8 cellular contexts compared by ENCODE assay signal in the genomic region with DNA sequence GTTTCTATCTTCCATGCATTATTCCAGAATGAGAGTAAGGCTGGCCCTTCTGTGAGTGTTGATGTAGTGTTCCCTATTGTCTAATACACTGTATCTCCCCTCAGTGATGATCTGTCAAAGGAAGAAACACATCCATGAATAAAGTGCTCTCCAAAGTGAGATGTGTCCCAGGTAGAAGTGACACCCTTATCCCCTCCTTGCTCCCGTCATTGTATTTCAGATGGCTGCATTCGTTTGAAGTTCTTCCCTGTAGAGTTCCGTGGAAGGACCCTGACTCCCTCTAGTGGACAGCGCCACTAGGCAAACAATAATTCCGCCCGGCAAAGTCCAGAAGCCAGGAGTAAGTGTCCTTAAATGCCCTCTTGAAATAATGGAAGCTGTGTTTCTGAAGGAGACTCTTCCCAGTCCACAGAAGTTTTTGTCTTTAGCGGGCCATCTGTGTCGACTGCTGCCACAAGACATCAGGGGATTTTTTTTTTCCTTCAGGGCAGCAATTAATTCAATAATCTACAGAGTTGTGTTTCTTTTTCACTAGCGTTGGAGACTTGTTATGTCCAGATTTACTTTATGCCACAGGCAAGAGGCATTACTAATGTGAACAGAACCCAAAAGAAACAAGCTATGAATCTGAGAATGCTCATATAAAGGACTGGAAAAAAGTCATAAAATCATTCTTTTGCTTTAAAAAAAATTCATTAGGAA.
A peak's percentile ranks its signal among the peaks of the same experiment; 100 is the strongest.
DNase-seq lines count a peak whose midpoint lies in the region; ATAC-seq and TF ChIP-seq lines count a peak whose summit lies in the region.

No MANE protein-coding gene starts in this region.

- H3K27me3 ChIP-seq in smooth muscle cell (ENCODE audit: low read depth): no peaks in the 10 kb centered on the region

- WGBS in smooth muscle cell (ENCODE audit: low lambda C conversion rate): 6% methylated on average over 9 of the region's 9 CpGs

- H3F3A ChIP-seq in smooth muscle cell (ENCODE audit: low read depth): no peaks in the 10 kb centered on the region

- no peaks in the 10 kb centered on the region for H4K20me1 ChIP-seq in smooth muscle cell (ENCODE audit: low read depth)

- peak overlapping the region; percentile 23 for H2AFZ ChIP-seq in smooth muscle cell (ENCODE audit: low read depth)

- TF ChIP-seq CTCF in 22Rv1 (IDR thresholded peaks at IDR 0.05) (peak; percentile 94), smooth muscle cell (IDR thresholded peaks at IDR 0.05; ENCODE audit: borderline replicate concordance, insufficient read depth, poor library complexity, severe bottlenecking) (peak; percentile 86)

- H3K9ac ChIP-seq in smooth muscle cell (ENCODE audit: low read depth): no peak overlapping the region

- DNase-seq in NCI-H1930 (lab: John Stamatoyannopoulos, UW): peak; percentile 4 to 34
- peak; percentile 7 for DNase-seq in T-helper 22 cell (ENCODE audit: low read depth)
- peak; percentile 94 for DNase-seq in astrocyte of the hippocampus (ENCODE audit: low read depth, low spot score)
- peak in 49 of 51 donors; percentile 17 to 93 (median 74) for DNase-seq in hypothalamus (lab: John Stamatoyannopoulos, UW)
- DNase-seq in smooth muscle cell (lab: John Stamatoyannopoulos, UW; ENCODE audit: unreplicated experiment): peak; percentile 37

- H3K4me3 ChIP-seq in smooth muscle cell: no peak overlapping the region

- H3K27ac ChIP-seq in 22Rv1 (no peak overlapping the region), smooth muscle cell (ENCODE audit: low read depth) (no peak overlapping the region)

- no peaks in the 10 kb centered on the region for H3K9me3 ChIP-seq in smooth muscle cell (replicated peaks; ENCODE audit: low read depth)

- H3K4me2 ChIP-seq in smooth muscle cell: no peak overlapping the region

- ATAC-seq in GM18502 (IDR thresholded peaks at IDR 0.05; ENCODE audit: poor library complexity, unreplicated experiment) (peak; percentile 94), HG02938 (IDR thresholded peaks at IDR 0.05; ENCODE audit: unreplicated experiment) (peak; percentile 85)

- no peaks in the 10 kb centered on the region for H3K79me2 ChIP-seq in smooth muscle cell (ENCODE audit: low read depth)

- H3K4me1 ChIP-seq in smooth muscle cell (ENCODE audit: low read depth): no peaks in the 10 kb centered on the region

- H3K36me3 ChIP-seq in smooth muscle cell (ENCODE audit: low read depth): no peaks in the 10 kb centered on the region

Comparison
In these comparisons a context has a peak if more than half of its experiments do, and no peak if none do; other contexts are left out.
1. DNase-seq: peak in every context shown above with its lines; median percentile 94 in astrocyte of the hippocampus; 74 in hypothalamus; 37 in smooth muscle cell; 19 in NCI-H1930; 7 in T-helper 22 cell.